ENCODE assay signal across 19 cellular contexts in genomic region chr7:149820622-149821190, GRCh38. TPM values are rescaled to one million over a fixed set of nuclear protein-coding genes. Genes with fewer than 3 reads are reported as not detected.
DNase-seq lines count a peak whose midpoint lies in the region; ATAC-seq, FAIRE-seq and TF ChIP-seq lines count a peak whose summit lies in the region.
"Had no signal": no experiment of that assay in that cellular context is flagged by ENCODE, and none has a peak within 500 bp of the region (broad histone marks: within the 10 kb centered on the region; RNA-seq: fewer than 3 reads in every experiment).

No MANE protein-coding gene starts in this region.

- H4K12ac ChIP-seq in trophoblast cell (ENCODE audit: low read depth, low read length), result no peak overlapping the region

- H3K4me2 ChIP-seq in K562 (ENCODE audit: insufficient read depth, low read length) (no peak overlapping the region), HepG2 (ENCODE audit: low read depth, low read length) (peak overlapping the region; percentile 76; the same call in 1 of the 2 replicates), trophoblast cell (ENCODE audit: low read length) (no peak overlapping the region)

- no peak overlapping the region for H3K14ac ChIP-seq in trophoblast cell (ENCODE audit: low read length)

- intact Hi-C loops in K562 (cut with micrococcal nuclease) (no loop called here), HepG2 (cut with micrococcal nuclease; ENCODE audit: unreplicated experiment) (no loop called here), psoas muscle (cut with DNase I) (no loop called here)

- H3K79me2 ChIP-seq in K562 (ENCODE audit: control insufficient read depth, insufficient read depth, low read length) (no peaks in the 10 kb centered on the region), HepG2 (ENCODE audit: insufficient read depth, low read length) (no peaks in the 10 kb centered on the region), trophoblast cell (ENCODE audit: control insufficient read depth, insufficient read depth, low read length, poor library complexity) (no peaks in the 10 kb centered on the region)

- no peak overlapping the region for H2AK5ac ChIP-seq in trophoblast cell (ENCODE audit: low read length)

- no peak overlapping the region for H3K23ac ChIP-seq in trophoblast cell (ENCODE audit: low read length)

- H3K79me1 ChIP-seq in trophoblast cell (ENCODE audit: low read length), result no peaks in the 10 kb centered on the region

- TF ChIP-seq RAD21 in K562 (CRISPR knock-in tag; conservative IDR thresholded peaks at IDR 0.05 in 1 of 2, IDR thresholded peaks at IDR 0.05 in 1 of 2), result no peak
- TF ChIP-seq RAD21 in HepG2 (CRISPR knock-in tag; IDR thresholded peaks at IDR 0.05), result no peak

- no peak overlapping the region for H2AFZ ChIP-seq in K562 (ENCODE audit: low read depth, low read length)
- H2AFZ ChIP-seq in HepG2 (ENCODE audit: low read length), result no peak overlapping the region
- H2AFZ ChIP-seq in trophoblast cell (ENCODE audit: insufficient read depth, low read length, poor library complexity), result no peak overlapping the region

- no peaks in the 10 kb centered on the region for H3K4me1 ChIP-seq in HEK293 (ENCODE audit: control insufficient read depth, insufficient read depth, low read length)
- peaks cover 6 to 77% of the 10 kb centered on the region in 2 experiments for H3K4me1 ChIP-seq in K562 (replicated peaks in 1 of 2; ENCODE audit: control insufficient read depth in 2 of 2, insufficient read depth in 2 of 2, low read length in 2 of 2)
- peaks cover 18% of the 10 kb centered on the region for H3K4me1 ChIP-seq in HepG2 (ENCODE audit: insufficient read depth, low read length)
- H3K4me1 ChIP-seq in psoas muscle, result no peaks in the 10 kb centered on the region
- H3K4me1 ChIP-seq in trophoblast cell (ENCODE audit: control insufficient read depth in 1 of 2, insufficient read depth in 2 of 2, low read length in 2 of 2), result no peaks in the 10 kb centered on the region
- H3K4me1 ChIP-seq: SJSA1 had no signal

- H3K9ac ChIP-seq in K562 (ENCODE audit: insufficient read depth in 1 of 2, low read depth in 2 of 2, low read length in 2 of 2) (no peak overlapping the region), HepG2 (ENCODE audit: insufficient read depth, low read depth, low read length) (no peak overlapping the region), trophoblast cell (ENCODE audit: low read length) (no peak overlapping the region)

- H3K27me3 ChIP-seq in K562 (ENCODE audit: control insufficient read depth in 2 of 2, insufficient read depth in 2 of 2, low read length in 2 of 2) (peaks cover 29 to 93% of the 10 kb centered on the region in 2 experiments; a peak in 4 of 5 replicates), HepG2 (ENCODE audit: control insufficient read depth in 1 of 2, insufficient read depth in 2 of 2, low read length in 2 of 2) (peaks cover 3% of the 10 kb centered on the region in 2 experiments; a peak in 2 of 5 replicates), psoas muscle (ENCODE audit: insufficient read depth in 3 of 3, low read length in 2 of 3) (no peaks in the 10 kb centered on the region), trophoblast cell (ENCODE audit: insufficient read depth, low read length) (no peaks in the 10 kb centered on the region)

- H3K18ac ChIP-seq in trophoblast cell (ENCODE audit: low read length), result no peak overlapping the region

- no TSS peak for BruUV-seq in K562 (replicated peaks; lab: Mats Ljungman, UMichigan)
- BruUV-seq in HepG2 (replicated peaks; lab: Mats Ljungman, UMichigan), result no TSS peak

- H3K4ac ChIP-seq in trophoblast cell (ENCODE audit: low read depth, low read length), result no peak overlapping the region

- H2BK120ac ChIP-seq in trophoblast cell (ENCODE audit: insufficient read depth, low read length, poor library complexity), result no peak overlapping the region

- peaks cover 36% of the 10 kb centered on the region for H4K20me1 ChIP-seq in K562 (replicated peaks; ENCODE audit: control insufficient read depth, insufficient read depth, low read length)
- no peaks in the 10 kb centered on the region for H4K20me1 ChIP-seq in HepG2 (ENCODE audit: insufficient read depth, low read length)

- no peak overlapping the region for H4K91ac ChIP-seq in trophoblast cell (ENCODE audit: low read depth, low read length)

- in situ Hi-C loops in K562 (cut with MboI) (no loop called here), HepG2 (cut with HindIII; ENCODE audit: extremely low pct_ligation_motif_present, low pct_unique_long_range_greater_than_20kb) (no loop called here)

- no peak for TF ChIP-seq CTCF in HEK293 (tag by site-specific recombination; IDR thresholded peaks at IDR 0.05)
- TF ChIP-seq CTCF in K562 (IDR thresholded peaks at IDR 0.05 in 2 of 3, conservative IDR thresholded peaks at IDR 0.05 in 1 of 3; ENCODE audit: insufficient read depth in 2 of 3, low read depth in 1 of 3, low read length in 3 of 3), result no peak
- no peak for TF ChIP-seq CTCF in HepG2 (CRISPR knock-in tag; IDR thresholded peaks at IDR 0.05)
- TF ChIP-seq CTCF in psoas muscle (IDR thresholded peaks at IDR 0.05), result no peak

- POLR2A ChIA-PET in HEK293 (lab: Yijun Ruan, JAX) (no interaction called here), K562 (lab: Yijun Ruan, JAX) (interaction anchor here (0.8 to 1.0 kb wide), 3 partner anchors 10 to 113 kb away, joined by 3 to 4 read pairs (median 3); no protein-coding TSS in a partner anchor), HepG2 (lab: Yijun Ruan, JAX) (no interaction called here)

- H3K9me3 ChIP-seq in HEK293 (ENCODE audit: control insufficient read depth, insufficient read depth, low read depth, low read length) (no peaks in the 10 kb centered on the region), K562 (replicated peaks; ENCODE audit: control insufficient read depth, insufficient read depth, low read depth, low read length) (no peaks in the 10 kb centered on the region), HepG2 (ENCODE audit: low read length) (no peaks in the 10 kb centered on the region), psoas muscle (no peaks in the 10 kb centered on the region), trophoblast cell (ENCODE audit: insufficient read depth, low read depth, low read length) (peaks cover 5% of the 10 kb centered on the region)
- H3K9me3 ChIP-seq: SJSA1 had no signal

- no peak overlapping the region for H2BK12ac ChIP-seq in trophoblast cell (ENCODE audit: low read length)

- CTCF ChIA-PET in HEK293 (lab: Yijun Ruan, JAX) (interaction anchor here (0.7 to 1.3 kb wide), 2 partner anchors 13 to 35 kb away, joined by 4 to 5 read pairs; no protein-coding TSS in a partner anchor), K562 (lab: Yijun Ruan, JAX; ENCODE audit: low intra/inter-chr PET ratio) (no interaction called here), HepG2 (lab: Yijun Ruan, JAX; ENCODE audit: low intra/inter-chr PET ratio, low total read pairs) (no interaction called here)

- no peak overlapping the region for H3K27ac ChIP-seq in HEK293 (ENCODE audit: extremely low read depth, low read depth, low read length)
- no peak overlapping the region for H3K27ac ChIP-seq in K562 (ENCODE audit: extremely low read depth, low read depth, low read length)
- no peak overlapping the region for H3K27ac ChIP-seq in HepG2 (ENCODE audit: extremely low read length, insufficient read depth, low read length)
- no peak overlapping the region for H3K27ac ChIP-seq in psoas muscle
- H3K27ac ChIP-seq in trophoblast cell (ENCODE audit: low read depth, low read length), result no peak overlapping the region
- H3K27ac ChIP-seq: SJSA1 had no signal

- FAIRE-seq in K562 (lab: Jason Lieb, UNC), result no peak
- FAIRE-seq in HepG2 (lab: Jason Lieb, UNC), result no peak

- no peak for ATAC-seq in K562
- ATAC-seq in HepG2, result no peak
- ATAC-seq in psoas muscle, result peak in 1 of 4 donors; percentile 29
- ATAC-seq in GM18861 (IDR thresholded peaks at IDR 0.05; ENCODE audit: unreplicated experiment), result no peak

- no peaks in the 10 kb centered on the region for H3K36me3 ChIP-seq in HEK293 (ENCODE audit: control insufficient read depth in 2 of 2, insufficient read depth in 1 of 2, low read length in 2 of 2)
- no peaks in the 10 kb centered on the region for H3K36me3 ChIP-seq in K562 (ENCODE audit: control insufficient read depth, insufficient read depth, low read length)
- H3K36me3 ChIP-seq in HepG2 (replicated peaks in 1 of 2; ENCODE audit: control insufficient read depth in 1 of 2, insufficient read depth in 2 of 2, low read length in 2 of 2), result no peaks in the 10 kb centered on the region
- H3K36me3 ChIP-seq in psoas muscle (ENCODE audit: insufficient read depth in 1 of 2, low read depth in 1 of 2), result no peaks in the 10 kb centered on the region
- no peaks in the 10 kb centered on the region for H3K36me3 ChIP-seq in trophoblast cell (ENCODE audit: control insufficient read depth in 1 of 2, insufficient read depth in 2 of 2, low read length in 2 of 2)
- H3K36me3 ChIP-seq: SJSA1 had no signal

- H2BK5ac ChIP-seq in trophoblast cell (ENCODE audit: low read depth, low read length, poor library complexity), result no peak overlapping the region

- DNase-seq in K562 (ENCODE audit: extremely low read depth in 1 of 4, low spot score in 3 of 4), result no peak
- DNase-seq in HepG2 (ENCODE audit: low spot score), result no peak
- DNase-seq in psoas muscle, result peak; percentile 13 to 41
- no peak for DNase-seq in NAMALWA (ENCODE audit: low spot score)
- DNase-seq in A172 (ENCODE audit: low spot score), result no peak
- DNase-seq in trophoblast cell, result no peak
- DNase-seq: Calu3; CD4-positive, alpha-beta T cell; DMS79; GOT3; HFFc6; NCI-H1417 treated with DMSO at 0.1 percent for 48 hours; NCI-H1930; NCI-H446; RPMI8226 had no signal

- no peak overlapping the region for H3K4me3 ChIP-seq in HEK293 (ENCODE audit: low read depth, low read length)
- H3K4me3 ChIP-seq in K562, result no peak overlapping the region
- H3K4me3 ChIP-seq in HepG2 (replicated peaks in 1 of 3; ENCODE audit: insufficient read depth in 1 of 3, low read depth in 2 of 3, low read length in 3 of 3), result no peak overlapping the region
- no peak overlapping the region for H3K4me3 ChIP-seq in psoas muscle
- no peak overlapping the region for H3K4me3 ChIP-seq in trophoblast cell (ENCODE audit: low read depth, low read length)
- H3K4me3 ChIP-seq: SJSA1 had no signal

- TF ChIP-seq EP300 in K562 (IDR thresholded peaks at IDR 0.05; ENCODE audit: low read length), result no peak
- TF ChIP-seq EP300 in HepG2 (IDR thresholded peaks at IDR 0.05; ENCODE audit: low read depth in 2 of 2, low read length in 2 of 2), result no peak
- no peak for TF ChIP-seq EP300 in HepG2 (CRISPR knock-in tag; IDR thresholded peaks at IDR 0.05; ENCODE audit: borderline replicate concordance)

- no peaks in the 10 kb centered on the region for H3K9me1 ChIP-seq in K562 (ENCODE audit: control insufficient read depth, insufficient read depth, low read length)

- WGBS in K562 (ENCODE audit: insufficient coverage, low coverage, missing lambda C conversion rate), result 5% methylated on average over 17 of the region's 17 CpGs
- whole genome bisulfite sequencing in HepG2 (ENCODE audit: low lambda C conversion rate), result 71% methylated on average over 8 of the region's 17 CpGs
- WGBS in psoas muscle, 3 donors, result 39 to 55% (median 44%) methylated on average over 17 of the region's 17 CpGs
- no CpG with 5 or more reads among the region's 17 CpGs for WGBS in trophoblast cell (ENCODE audit: extremely low coverage, insufficient coverage, insufficient read length)

- TF ChIP-seq POLR2A in K562 (conservative IDR thresholded peaks at IDR 0.05) (no peak), HepG2 (IDR thresholded peaks at IDR 0.05; ENCODE audit: insufficient read depth in 1 of 2, low read depth in 2 of 2, low read length in 2 of 2) (no peak)

- no peak overlapping the region for H4K8ac ChIP-seq in trophoblast cell (ENCODE audit: low read depth, low read length)

RNA-seq across cellular contexts. Expression of gene ZNF862, which starts 17.5 kb away (rescaled TPM):
- 9.2 and 11.5 TPM in 2 replicates for total RNA-seq in K562 (2011; cell fraction: chromatin; rRNA removed; ENCODE audit: low replicate concordance)
- 5.3 and 7.7 TPM in 2 replicates for total RNA-seq in K562 (2011; cell fraction: nucleolus; rRNA removed)
- 6.3 and 11.7 TPM in 2 replicates for total RNA-seq in K562 (2011; cell fraction: nucleoplasm; rRNA removed)
- total RNA-seq in K562 (2014; rRNA removed) (1.8 and 3.1 TPM in 2 replicates), K562 (2014; rRNA removed; fragmentation: Illumina TruSeq; extraction: Trizol) (2.2 and 2.5 TPM in 2 replicates), K562 (2015; rRNA removed; fragmentation: Illumina TruSeq; extraction: Trizol) (3.4 and 3.9 TPM in 2 replicates), K562 (2021) (1.8 and 3.2 TPM in 2 replicates), HepG2 (2016; rRNA removed; fragmentation: Illumina TruSeq; extraction: Trizol) (0.89 and 1.0 TPM in 2 replicates), psoas muscle (1 to 10 TPM; 5.3 to 7.8 (median 6.7) TPM)
- polyA plus RNA-seq in K562 (2011; rRNA removed) (3.6 and 9.5 TPM in 2 replicates), K562 (2014; fragmentation: Illumina TruSeq; extraction: Trizol) (1.8 TPM in 2 replicates), K562 (2014; fragmentation: Nextera tagmentation; extraction: Ambion mirVana) (1 to 10 TPM; 1.1 to 1.5 TPM), K562 (2014; rRNA removed) (2.4 and 2.6 TPM in 2 replicates), HepG2 (2011; rRNA removed) (2.0 and 2.8 TPM in 2 replicates), psoas muscle (1 to 10 TPM; 1.4 to 3.6 (median 1.9) TPM)
- 1.7 and 5.3 TPM in 2 replicates for polyA plus RNA-seq in K562 (2011; cell fraction: cytosol; rRNA removed)
- 21.4 and 31.5 TPM in 2 replicates for polyA plus RNA-seq in K562 (2011; cell fraction: nucleus; rRNA removed)
- 1.7 and 8.3 TPM in 2 replicates for polyA plus RNA-seq in K562 (2012)
- 1.8 and 7.0 TPM in 2 replicates for polyA minus RNA-seq in K562 (2011; rRNA and poly(A)+ RNA removed)
- polyA minus RNA-seq in K562 (2011; cell fraction: cytosol; rRNA and poly(A)+ RNA removed), result 2.5 and 2.8 TPM in 2 replicates
- polyA minus RNA-seq in K562 (2011; cell fraction: nucleus; rRNA and poly(A)+ RNA removed), result 8.2 and 30.1 TPM in 2 replicates
- 0.10 and 0.35 TPM in 2 replicates for total RNA-seq in HepG2 (2016; cell fraction: cytosol; rRNA removed; fragmentation: Illumina TruSeq; extraction: Trizol; ENCODE audit: low read depth)
- 0.67 and 0.80 TPM in 2 replicates for total RNA-seq in HepG2 (2016; cell fraction: insoluble cytoplasmic fraction; rRNA removed; fragmentation: Illumina TruSeq; extraction: Trizol)
- total RNA-seq in HepG2 (2016; cell fraction: membrane; rRNA removed; fragmentation: Illumina TruSeq; extraction: Trizol), result 0.46 and 0.55 TPM in 2 replicates
- total RNA-seq in HepG2 (2016; cell fraction: nucleus; rRNA removed; fragmentation: Illumina TruSeq; extraction: Trizol), result 2.0 TPM in 2 replicates
- 1.0 and 1.3 TPM in 2 replicates for polyA plus RNA-seq in HepG2 (2011; cell fraction: cytosol; rRNA removed)
- polyA plus RNA-seq in HepG2 (2011; cell fraction: nucleus; rRNA removed), result 7.1 and 8.7 TPM in 2 replicates
- polyA plus RNA-seq in HepG2 (2012), result 0.76 and 1.6 TPM in 2 replicates
- polyA plus RNA-seq in HepG2 (2016; cell fraction: cytosol; fragmentation: Illumina TruSeq; extraction: Trizol; ENCODE audit: low read depth), result 0.25 and 0.28 TPM in 2 replicates
- 0.27 and 0.70 TPM in 2 replicates for polyA plus RNA-seq in HepG2 (2016; cell fraction: insoluble cytoplasmic fraction; fragmentation: Illumina TruSeq; extraction: Trizol; ENCODE audit: low read depth)
- polyA plus RNA-seq in HepG2 (2016; cell fraction: membrane; fragmentation: Illumina TruSeq; extraction: Trizol; ENCODE audit: low read depth), result 0.29 and 0.43 TPM in 2 replicates
- 1.9 and 2.0 TPM in 2 replicates for polyA plus RNA-seq in HepG2 (2016; cell fraction: nucleus; fragmentation: Illumina TruSeq; extraction: Trizol; ENCODE audit: insufficient read depth, low read depth)
- 2.0 and 5.0 TPM in 2 replicates for polyA minus RNA-seq in HepG2 (2011; rRNA and poly(A)+ RNA removed; ENCODE audit: low replicate concordance)
- 0.59 and 1.2 TPM in 2 replicates for polyA minus RNA-seq in HepG2 (2011; cell fraction: cytosol; rRNA and poly(A)+ RNA removed)
- 6.6 and 10.3 TPM in 2 replicates for polyA minus RNA-seq in HepG2 (2011; cell fraction: nucleus; rRNA and poly(A)+ RNA removed)
- 3.7 and 5.1 TPM in 2 replicates for total RNA-seq in A172 (2014; rRNA removed; shearing (Covaris generic))
- polyA plus RNA-seq in trophoblast cell (2013), result 3.1 and 3.3 TPM in 2 replicates

RNA-seq across cellular contexts. Expression of gene ZNF467, which starts 47.3 kb away (rescaled TPM):
- 3.6 and 10.3 TPM in 2 replicates for total RNA-seq in K562 (2011; cell fraction: chromatin; rRNA removed; ENCODE audit: low replicate concordance)
- 7.6 and 11.7 TPM in 2 replicates for total RNA-seq in K562 (2011; cell fraction: nucleolus; rRNA removed)
- 5.1 and 5.6 TPM in 2 replicates for total RNA-seq in K562 (2011; cell fraction: nucleoplasm; rRNA removed)
- 2.8 and 4.6 TPM in 2 replicates for total RNA-seq in K562 (2014; rRNA removed)
- 0.80 and 1.3 TPM in 2 replicates for total RNA-seq in K562 (2014; rRNA removed; fragmentation: Illumina TruSeq; extraction: Trizol)
- 1.6 and 2.0 TPM in 2 replicates for total RNA-seq in K562 (2015; rRNA removed; fragmentation: Illumina TruSeq; extraction: Trizol)
- total RNA-seq in K562 (2021), result 14.2 and 16.2 TPM in 2 replicates
- polyA plus RNA-seq in K562 (2011; rRNA removed), result 2.4 and 3.9 TPM in 2 replicates
- 3.2 and 8.5 TPM in 2 replicates for polyA plus RNA-seq in K562 (2011; cell fraction: cytosol; rRNA removed)
- 17.0 and 31.8 TPM in 2 replicates for polyA plus RNA-seq in K562 (2011; cell fraction: nucleus; rRNA removed)
- polyA plus RNA-seq in K562 (2012), result 15.3 and 17.0 TPM in 2 replicates
- polyA plus RNA-seq in K562 (2014; fragmentation: Illumina TruSeq; extraction: Trizol), result 1.7 and 3.2 TPM in 2 replicates
- polyA plus RNA-seq in K562 (2014; fragmentation: Nextera tagmentation; extraction: Ambion mirVana), result under 1 TPM; 0.32 to 0.42 TPM
- 6.6 and 8.3 TPM in 2 replicates for polyA plus RNA-seq in K562 (2014; rRNA removed)
- polyA minus RNA-seq in K562 (2011; rRNA and poly(A)+ RNA removed), result 0.60 and 1.1 TPM in 2 replicates
- polyA minus RNA-seq in K562 (2011; cell fraction: cytosol; rRNA and poly(A)+ RNA removed), result 7.6 and 15.2 TPM in 2 replicates
- polyA minus RNA-seq in K562 (2011; cell fraction: nucleus; rRNA and poly(A)+ RNA removed), result 3.4 and 4.0 TPM in 2 replicates
- not detected in 2 replicates for total RNA-seq in HepG2 (2016; rRNA removed; fragmentation: Illumina TruSeq; extraction: Trizol)
- not detected in 2 replicates for total RNA-seq in HepG2 (2016; cell fraction: cytosol; rRNA removed; fragmentation: Illumina TruSeq; extraction: Trizol; ENCODE audit: low read depth)
- total RNA-seq in HepG2 (2016; cell fraction: insoluble cytoplasmic fraction; rRNA removed; fragmentation: Illumina TruSeq; extraction: Trizol), result not detected in 2 replicates
- total RNA-seq in HepG2 (2016; cell fraction: membrane; rRNA removed; fragmentation: Illumina TruSeq; extraction: Trizol), result not detected in 2 replicates
- total RNA-seq in HepG2 (2016; cell fraction: nucleus; rRNA removed; fragmentation: Illumina TruSeq; extraction: Trizol), result not detected in 2 replicates
- 0.03 TPM in 1 of 2 replicates, not detected in the other for polyA plus RNA-seq in HepG2 (2011; rRNA removed)
- polyA plus RNA-seq in HepG2 (2011; cell fraction: cytosol; rRNA removed), result 0.01 and 0.04 TPM in 2 replicates
- polyA plus RNA-seq in HepG2 (2011; cell fraction: nucleus; rRNA removed), result 0.27 and 0.28 TPM in 2 replicates
- not detected in 2 replicates for polyA plus RNA-seq in HepG2 (2012)
- polyA plus RNA-seq in HepG2 (2016; cell fraction: cytosol; fragmentation: Illumina TruSeq; extraction: Trizol; ENCODE audit: low read depth), result 0.05 and 0.08 TPM in 2 replicates
- polyA plus RNA-seq in HepG2 (2016; cell fraction: insoluble cytoplasmic fraction; fragmentation: Illumina TruSeq; extraction: Trizol; ENCODE audit: low read depth), result not detected in 2 replicates
- not detected in 2 replicates for polyA plus RNA-seq in HepG2 (2016; cell fraction: membrane; fragmentation: Illumina TruSeq; extraction: Trizol; ENCODE audit: low read depth)
- not detected in 2 replicates for polyA plus RNA-seq in HepG2 (2016; cell fraction: nucleus; fragmentation: Illumina TruSeq; extraction: Trizol; ENCODE audit: insufficient read depth, low read depth)
- polyA minus RNA-seq in HepG2 (2011; rRNA and poly(A)+ RNA removed; ENCODE audit: low replicate concordance), result 0.06 TPM in 1 of 2 replicates, not detected in the other
- not detected in 2 replicates for polyA minus RNA-seq in HepG2 (2011; cell fraction: cytosol; rRNA and poly(A)+ RNA removed)
- not detected in 2 replicates for polyA minus RNA-seq in HepG2 (2011; cell fraction: nucleus; rRNA and poly(A)+ RNA removed)
- total RNA-seq in psoas muscle, result 1 to 10 TPM; 1.7 to 2.8 (median 2.3) TPM
- 1 to 10 TPM in 2 of 3 donors, under 1 TPM in 1; 0.87 to 1.3 (median 1.2) TPM for polyA plus RNA-seq in psoas muscle
- not detected in 2 replicates for total RNA-seq in A172 (2014; rRNA removed; shearing (Covaris generic))
- 0.72 and 1.0 TPM in 2 replicates for polyA plus RNA-seq in trophoblast cell (2013)
- total RNA-seq: LHCN-M2, SJSA1 had no signal

RNA-seq across cellular contexts. Expression of gene ATP6V0E2, which starts 53.1 kb away (rescaled TPM):
- 4.1 and 8.3 TPM in 2 replicates for total RNA-seq in K562 (2011; cell fraction: chromatin; rRNA removed; ENCODE audit: low replicate concordance)
- total RNA-seq in K562 (2011; cell fraction: nucleolus; rRNA removed), result 11.3 and 12.5 TPM in 2 replicates
- total RNA-seq in K562 (2011; cell fraction: nucleoplasm; rRNA removed), result 10.7 and 14.9 TPM in 2 replicates
- 15.2 and 20.7 TPM in 2 replicates for total RNA-seq in K562 (2014; rRNA removed)
- 4.0 and 4.7 TPM in 2 replicates for total RNA-seq in K562 (2014; rRNA removed; fragmentation: Illumina TruSeq; extraction: Trizol)
- 11.8 and 13.3 TPM in 2 replicates for total RNA-seq in K562 (2015; rRNA removed; fragmentation: Illumina TruSeq; extraction: Trizol)
- total RNA-seq in K562 (2021), result 17.8 and 18.5 TPM in 2 replicates
- 7.1 and 16.0 TPM in 2 replicates for polyA plus RNA-seq in K562 (2011; rRNA removed)
- polyA plus RNA-seq in K562 (2011; cell fraction: cytosol; rRNA removed), result 33.4 and 58.2 TPM in 2 replicates
- polyA plus RNA-seq in K562 (2011; cell fraction: nucleus; rRNA removed), result 12.9 and 16.7 TPM in 2 replicates
- polyA plus RNA-seq in K562 (2012), result 19.5 and 22.0 TPM in 2 replicates
- polyA plus RNA-seq in K562 (2014; fragmentation: Illumina TruSeq; extraction: Trizol), result 12.8 and 17.0 TPM in 2 replicates
- polyA plus RNA-seq in K562 (2014; fragmentation: Nextera tagmentation; extraction: Ambion mirVana), result under 1 TPM; 0.55 to 0.63 TPM
- 10.9 and 14.4 TPM in 2 replicates for polyA plus RNA-seq in K562 (2014; rRNA removed)
- 4.0 and 5.8 TPM in 2 replicates for polyA minus RNA-seq in K562 (2011; rRNA and poly(A)+ RNA removed)
- 11.0 and 19.7 TPM in 2 replicates for polyA minus RNA-seq in K562 (2011; cell fraction: cytosol; rRNA and poly(A)+ RNA removed)
- polyA minus RNA-seq in K562 (2011; cell fraction: nucleus; rRNA and poly(A)+ RNA removed), result 2.6 and 8.4 TPM in 2 replicates
- total RNA-seq in HepG2 (2016; rRNA removed; fragmentation: Illumina TruSeq; extraction: Trizol), result 142 and 203 TPM in 2 replicates
- 120 and 162 TPM in 2 replicates for total RNA-seq in HepG2 (2016; cell fraction: cytosol; rRNA removed; fragmentation: Illumina TruSeq; extraction: Trizol; ENCODE audit: low read depth)
- 117 and 216 TPM in 2 replicates for total RNA-seq in HepG2 (2016; cell fraction: insoluble cytoplasmic fraction; rRNA removed; fragmentation: Illumina TruSeq; extraction: Trizol)
- total RNA-seq in HepG2 (2016; cell fraction: membrane; rRNA removed; fragmentation: Illumina TruSeq; extraction: Trizol), result 244 and 302 TPM in 2 replicates
- total RNA-seq in HepG2 (2016; cell fraction: nucleus; rRNA removed; fragmentation: Illumina TruSeq; extraction: Trizol), result 121 and 139 TPM in 2 replicates
- polyA plus RNA-seq in HepG2 (2011; rRNA removed), result 32.9 and 36.8 TPM in 2 replicates
- 39.7 and 73.9 TPM in 2 replicates for polyA plus RNA-seq in HepG2 (2011; cell fraction: cytosol; rRNA removed)
- polyA plus RNA-seq in HepG2 (2011; cell fraction: nucleus; rRNA removed), result 47.4 and 51.5 TPM in 2 replicates
- polyA plus RNA-seq in HepG2 (2012), result 44.9 and 47.0 TPM in 2 replicates
- polyA plus RNA-seq in HepG2 (2016; cell fraction: cytosol; fragmentation: Illumina TruSeq; extraction: Trizol; ENCODE audit: low read depth), result 173 and 241 TPM in 2 replicates
- polyA plus RNA-seq in HepG2 (2016; cell fraction: insoluble cytoplasmic fraction; fragmentation: Illumina TruSeq; extraction: Trizol; ENCODE audit: low read depth), result 167 and 202 TPM in 2 replicates
- 293 and 346 TPM in 2 replicates for polyA plus RNA-seq in HepG2 (2016; cell fraction: membrane; fragmentation: Illumina TruSeq; extraction: Trizol; ENCODE audit: low read depth)
- polyA plus RNA-seq in HepG2 (2016; cell fraction: nucleus; fragmentation: Illumina TruSeq; extraction: Trizol; ENCODE audit: insufficient read depth, low read depth), result 253 and 256 TPM in 2 replicates
- 0.58 and 74.0 TPM in 2 replicates for polyA minus RNA-seq in HepG2 (2011; rRNA and poly(A)+ RNA removed; ENCODE audit: low replicate concordance)
- 30.3 and 36.1 TPM in 2 replicates for polyA minus RNA-seq in HepG2 (2011; cell fraction: cytosol; rRNA and poly(A)+ RNA removed)
- 14.4 and 15.7 TPM in 2 replicates for polyA minus RNA-seq in HepG2 (2011; cell fraction: nucleus; rRNA and poly(A)+ RNA removed)
- 10 to 100 TPM in 2 of 4 donors, 1 to 10 TPM in 2; 3.7 to 12.8 (median 9.3) TPM for total RNA-seq in psoas muscle
- 10 to 100 TPM; 11.3 to 11.7 (median 11.5) TPM for polyA plus RNA-seq in psoas muscle
- 85.6 and 89.3 TPM in 2 replicates for total RNA-seq in A172 (2014; rRNA removed; shearing (Covaris generic))
- polyA plus RNA-seq in trophoblast cell (2013), result 9.3 and 9.5 TPM in 2 replicates

Comparison
In these comparisons a context has a peak if more than half of its experiments do, and no peak if none do; other contexts are left out.
1. DNase-seq: peak in psoas muscle (2 of 2); none in K562 (0 of 4), HepG2 (single experiment), NAMALWA (single experiment), A172 (single experiment) and trophoblast cell (0 of 2).